1 cellular context compared by ENCODE assay signal in genomic region chr22:24091551-24092420, GRCh38.
TF ChIP-seq lines count a peak whose summit lies in the region.

No MANE protein-coding gene starts in this region.

TF ChIP-seq in K562, 482 proteins besides CTCF, POLR2A, EP300 and RAD21 (continued from another document and continues in another):
- TF ChIP-seq NR4A1 (CRISPR knock-in tag; IDR thresholded peaks at IDR 0.05) (no peak), NR4A1 (tag; IDR thresholded peaks at IDR 0.05) (0 out of 2 replicates have a peak, but pooled peaks have one; percentile 50), ZNF224 (CRISPR knock-in tag; IDR thresholded peaks at IDR 0.05) (no peak), BRF2 (IDR thresholded peaks at IDR 0.05; ENCODE audit: borderline replicate concordance, insufficient read depth, insufficient read length) (no peak), BHLHE40 (IDR thresholded peaks at IDR 0.05; ENCODE audit: low read length) (0 out of 2 replicates have a peak, but pooled peaks have one; percentile 10), CEBPZ (IDR thresholded peaks at IDR 0.05; ENCODE audit: borderline replicate concordance, low read depth, low read length) (no peak), MNT (conservative IDR thresholded peaks at IDR 0.05) (peak in 1 of 2 experiments; percentile 36; a peak in 1 of 4 replicates), CUX1 (CRISPR knock-in tag; IDR thresholded peaks at IDR 0.05) (no peak), SMARCA4 (IDR thresholded peaks at IDR 0.05) (peak; percentile 84), SMARCC2 (IDR thresholded peaks at IDR 0.05; ENCODE audit: low read depth) (0 out of 2 replicates have a peak, but pooled peaks have one; percentile 33), TGIF2 (CRISPR knock-in tag; IDR thresholded peaks at IDR 0.05) (no peak), FOXM1 (IDR thresholded peaks at IDR 0.05; ENCODE audit: low read depth) (peak; percentile 77), FOXM1 (CRISPR knock-in tag; IDR thresholded peaks at IDR 0.05; ENCODE audit: low read depth) (no peak), ZNF780A (CRISPR knock-in tag; IDR thresholded peaks at IDR 0.05) (no peak), ZFPM2 (CRISPR knock-in tag; IDR thresholded peaks at IDR 0.05) (no peak), SOX6 (IDR thresholded peaks at IDR 0.05) (peak; percentile 80), PRDM10 (IDR thresholded peaks at IDR 0.05; ENCODE audit: partially characterized antibody) (no peak), KHSRP (IDR thresholded peaks at IDR 0.05) (no peak), ZNF57 (CRISPR knock-in tag; IDR thresholded peaks at IDR 0.05) (no peak), TSC22D4 (tag; IDR thresholded peaks at IDR 0.05) (no peak), PPARD (CRISPR knock-in tag; IDR thresholded peaks at IDR 0.05) (no peak), ZNF354B (CRISPR knock-in tag; IDR thresholded peaks at IDR 0.05) (no peak), SAFB (IDR thresholded peaks at IDR 0.05; ENCODE audit: borderline replicate concordance, low read depth, low read length) (no peak), DDX20 (tag; IDR thresholded peaks at IDR 0.05; ENCODE audit: low read depth) (no peak), NCOA1 (IDR thresholded peaks at IDR 0.05; ENCODE audit: low read depth) (peak; percentile 61; the same call in 1 of the 2 replicates), SFPQ (IDR thresholded peaks at IDR 0.05; ENCODE audit: low read depth, low read length) (no peak), SMAD2 (IDR thresholded peaks at IDR 0.05; ENCODE audit: low read depth, low read length) (no peak), ATF1 (CRISPR knock-in tag; IDR thresholded peaks at IDR 0.05) (no peak), ATF1 (tag; IDR thresholded peaks at IDR 0.05) (peak; percentile 36), CBFA2T3 (IDR thresholded peaks at IDR 0.05) (peak; percentile 95), ZEB2 (IDR thresholded peaks at IDR 0.05) (peak; percentile 70), E2F4 (CRISPR knock-in tag; IDR thresholded peaks at IDR 0.05; ENCODE audit: low read depth) (no peak), TAL1 (IDR thresholded peaks at IDR 0.05) (peak; percentile 91), POLR3A (IDR thresholded peaks at IDR 0.05; ENCODE audit: borderline replicate concordance, extremely low read depth, insufficient read depth, insufficient read length) (no peak), SRSF9 (IDR thresholded peaks at IDR 0.05; ENCODE audit: borderline replicate concordance, low read depth, low read length) (no peak), FOXK2 (conservative IDR thresholded peaks at IDR 0.05 in 1 of 2, IDR thresholded peaks at IDR 0.05 in 1 of 2; ENCODE audit: low read depth in 2 of 2) (0 out of 4 replicates have a peak, but pooled peaks of 1 of the 2 experiments have one; percentile 44), SAFB2 (IDR thresholded peaks at IDR 0.05; ENCODE audit: borderline replicate concordance, low read depth, low read length, severe bottlenecking) (no peak), DMBX1 (CRISPR knock-in tag; IDR thresholded peaks at IDR 0.05; ENCODE audit: borderline replicate concordance) (peak; percentile 55; the same call in 1 of the 2 replicates), ZNF778 (CRISPR knock-in tag; IDR thresholded peaks at IDR 0.05) (no peak), IRF2 (CRISPR knock-in tag; IDR thresholded peaks at IDR 0.05) (no peak), ZNF785 (CRISPR knock-in tag; IDR thresholded peaks at IDR 0.05) (no peak)
